Comparison of ENCODE assay signal across 24 cellular contexts in genomic region chrX:113726898-113727297, GRCh38.
DNase-seq lines count a peak whose midpoint lies in the region; ATAC-seq and TF ChIP-seq lines count a peak whose summit lies in the region.
"Had no signal": no experiment of that assay in that cellular context is flagged by ENCODE, and none has a peak within 500 bp of the region (broad histone marks: within the 10 kb centered on the region; RNA-seq: fewer than 3 reads in every experiment).

No MANE protein-coding gene starts in this region.

- no peak overlapping the region for H3K4me2 ChIP-seq in SK-N-SH

- H3K27ac ChIP-seq in SK-N-SH (ENCODE audit: low read depth in 2 of 2, low read length in 1 of 2) = no peak overlapping the region
- H3K27ac ChIP-seq: C4-2B, HL-60, uterus had no signal

- TF ChIP-seq CTCF in AG10803 (conservative IDR thresholded peaks at IDR 0.05; ENCODE audit: low read length) (no peak), GM13977 (IDR thresholded peaks at IDR 0.05; ENCODE audit: extremely low read depth, insufficient read depth, missing control alignments) (no peak), SK-N-SH (IDR thresholded peaks at IDR 0.05) (no peak)

- CTCF ChIA-PET in SK-N-SH (lab: Yijun Ruan, JAX) = no interaction called here

- H3K9me2 ChIP-seq in SK-N-SH = no peaks in the 10 kb centered on the region

- no peak for TF ChIP-seq RAD21 in SK-N-SH (IDR thresholded peaks at IDR 0.05; ENCODE audit: low read length)

- POLR2A ChIA-PET in SK-N-SH (lab: Yijun Ruan, JAX) = no interaction called here

- ATAC-seq in GM18868 (IDR thresholded peaks at IDR 0.05; ENCODE audit: unreplicated experiment) (peak; percentile 25), HG02588 (IDR thresholded peaks at IDR 0.05; ENCODE audit: unreplicated experiment) (peak; percentile 41)
- ATAC-seq: Right ventricle myocardium inferior had no signal

- H3K27me3 ChIP-seq in SK-N-SH (ENCODE audit: insufficient read depth) = peaks cover 9% of the 10 kb centered on the region; the same call in 1 of the 2 replicates
- H3K27me3 ChIP-seq: uterus had no signal

- no peak for TF ChIP-seq EP300 in SK-N-SH (IDR thresholded peaks at IDR 0.05; ENCODE audit: borderline replicate concordance in 1 of 2, low read depth in 1 of 2, low read length in 1 of 2)

- H3K4me3 ChIP-seq in AG10803 (ENCODE audit: low read length) (no peak overlapping the region), SK-N-SH (ENCODE audit: low read depth in 2 of 2, low read length in 1 of 2) (no peak overlapping the region)
- H3K4me3 ChIP-seq: lung, uterus had no signal

- in situ Hi-C loops in KBM-7 (cut with MboI; ENCODE audit: low pct_unique_long_range_greater_than_20kb, low sequenced_read_pairs) = no loop called here
- in situ Hi-C loops in GM13977 (cut with MboI; ENCODE audit: low pct_unique_long_range_greater_than_20kb, low sequenced_read_pairs, unreplicated experiment) = no loop called here

- H4K20me1 ChIP-seq in SK-N-SH (ENCODE audit: insufficient read depth) = no peaks in the 10 kb centered on the region

- no peaks in the 10 kb centered on the region for H3K4me1 ChIP-seq in SK-N-SH (ENCODE audit: control insufficient read depth in 1 of 2, insufficient read depth in 2 of 2, low read depth in 1 of 2, low read length in 1 of 2)
- H3K4me1 ChIP-seq: uterus had no signal

- DNase-seq in AG10803 (ENCODE audit: low read depth) = peak; percentile 3
- DNase-seq in KBM-7 = peak; percentile 11
- DNase-seq in GM13977 (ENCODE audit: low spot score) = no peak
- DNase-seq in SK-N-SH = no peak
- no peak for DNase-seq in SW 1271 (lab: John Stamatoyannopoulos, UW)
- no peak for DNase-seq in occipital lobe (lab: John Stamatoyannopoulos, UW)
- DNase-seq: 8988T; activated CD4-positive, alpha-beta T cell treated with anti-CD3 and anti-CD28 coated beads, Interleukin-2, amount 10 ng/mL, durations not matched to agents 7 days and 5 days; activated CD8-positive, alpha-beta memory T cell treated with anti-CD3 and anti-CD28 coated beads, Interleukin-2, amount 50 U/mL, for 4 hours; activated gamma-delta T cell; IMR-90; NCI-H1048; NCI-H2081; NCI-H510A; nucleus accumbens; stimulated activated CD4-positive, alpha-beta T cell treated with anti-CD3 and anti-CD28 coated beads, Interleukin-12 subunit alpha, Interleukin-12 subunit beta, amount 100 ng/mL, for 4 hours; substantia nigra; uterus had no signal

- no peaks in the 10 kb centered on the region for H3F3A ChIP-seq in SK-N-SH (replicated peaks; ENCODE audit: insufficient read depth)

- no peak overlapping the region for H3K9ac ChIP-seq in SK-N-SH

- WGBS in SK-N-SH (ENCODE audit: low lambda C conversion rate) = 22% methylated on average over 3 of the region's 3 CpGs

- no peaks in the 10 kb centered on the region for H3K9me3 ChIP-seq in SK-N-SH
- H3K9me3 ChIP-seq: uterus had no signal

- no peak overlapping the region for H2AFZ ChIP-seq in SK-N-SH (ENCODE audit: low read depth)

- no peaks in the 10 kb centered on the region for H3K36me3 ChIP-seq in SK-N-SH (replicated peaks in 1 of 2; ENCODE audit: control insufficient read depth in 1 of 2, insufficient read depth in 2 of 2, low read length in 1 of 2)
- H3K36me3 ChIP-seq: uterus had no signal

- no peaks in the 10 kb centered on the region for H3K79me2 ChIP-seq in SK-N-SH (ENCODE audit: insufficient read depth)

TF ChIP-seq in SK-N-SH, 30 proteins besides CTCF, POLR2A, EP300 and RAD21:
- TF ChIP-seq FOXM1 (IDR thresholded peaks at IDR 0.05; ENCODE audit: low read depth) (no peak), EZH2phosphoT487 (IDR thresholded peaks at IDR 0.05; ENCODE audit: borderline replicate concordance, low read depth) (no peak), MAX (IDR thresholded peaks at IDR 0.05; ENCODE audit: low read depth) (no peak), MXI1 (IDR thresholded peaks at IDR 0.05; ENCODE audit: low read depth, low read length) (no peak), RFX5 (IDR thresholded peaks at IDR 0.05; ENCODE audit: low read length) (no peak), RXRA (IDR thresholded peaks at IDR 0.05; ENCODE audit: borderline replicate concordance, low read depth) (no peak), FOSL2 (IDR thresholded peaks at IDR 0.05; ENCODE audit: borderline replicate concordance, low read depth) (no peak), YY1 (IDR thresholded peaks at IDR 0.05; ENCODE audit: low read depth) (no peak), PBX3 (IDR thresholded peaks at IDR 0.05) (no peak), NFIC (IDR thresholded peaks at IDR 0.05; ENCODE audit: borderline replicate concordance) (no peak), POLR2AphosphoS5 (IDR thresholded peaks at IDR 0.05; ENCODE audit: low read depth, low read length) (no peak), RCOR1 (IDR thresholded peaks at IDR 0.05; ENCODE audit: low read length) (no peak), ELF1 (IDR thresholded peaks at IDR 0.05) (no peak), ZBTB33 (IDR thresholded peaks at IDR 0.05; ENCODE audit: borderline replicate concordance, low read depth) (no peak), REST (IDR thresholded peaks at IDR 0.05; ENCODE audit: low read depth, low read length) (no peak), GATA2 (CRISPR knock-in tag; IDR thresholded peaks at IDR 0.05) (no peak), SIN3A (IDR thresholded peaks at IDR 0.05; ENCODE audit: borderline replicate concordance, low read depth, low read length) (no peak), TEAD4 (IDR thresholded peaks at IDR 0.05; ENCODE audit: borderline replicate concordance, insufficient read depth) (no peak), USF2 (IDR thresholded peaks at IDR 0.05; ENCODE audit: borderline replicate concordance, low read depth, low read length) (no peak)

Comparison
In these comparisons a context has a peak if more than half of its experiments do, and no peak if none do; other contexts are left out.
1. DNase-seq: peak in AG10803 (single experiment) and KBM-7 (single experiment); none in GM13977 (single experiment), SK-N-SH (single experiment), SW 1271 (0 of 2) and occipital lobe (single experiment).